Comparison of ENCODE assay signal across 1 cellular context in genomic region chr6:7073810-7074525, GRCh38.
TF ChIP-seq lines count a peak whose summit lies in the region.

No MANE protein-coding gene starts in this region.

TF ChIP-seq in K562, 482 proteins besides CTCF, POLR2A, EP300 and RAD21:
- TF ChIP-seq, protein P1, sequence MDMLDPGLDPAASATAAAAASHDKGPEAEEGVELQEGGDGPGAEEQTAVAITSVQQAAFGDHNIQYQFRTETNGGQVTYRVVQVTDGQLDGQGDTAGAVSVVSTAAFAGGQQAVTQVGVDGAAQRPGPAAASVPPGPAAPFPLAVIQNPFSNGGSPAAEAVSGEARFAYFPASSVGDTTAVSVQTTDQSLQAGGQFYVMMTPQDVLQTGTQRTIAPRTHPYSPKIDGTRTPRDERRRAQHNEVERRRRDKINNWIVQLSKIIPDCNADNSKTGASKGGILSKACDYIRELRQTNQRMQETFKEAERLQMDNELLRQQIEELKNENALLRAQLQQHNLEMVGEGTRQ (CRISPR knock-in tag; IDR thresholded peaks at IDR 0.05), result peak; percentile 40
- 0 out of 2 replicates have a peak, but pooled peaks have one; percentile 1 for TF ChIP-seq ZNF384 (IDR thresholded peaks at IDR 0.05; ENCODE audit: low read depth, low read length)
- TF ChIP-seq ZHX1 (conservative IDR thresholded peaks at IDR 0.05; ENCODE audit: low read length), result no peak
